23 cellular contexts compared by ENCODE assay signal in genomic region chr15:97077930-97078329, GRCh38.
"Had no signal": no experiment of that assay in that cellular context is flagged by ENCODE, and none has a peak within 500 bp of the region (broad histone marks: within the 10 kb centered on the region; RNA-seq: fewer than 3 reads in every experiment).

No MANE protein-coding gene starts in this region.

- ATAC-seq: activated CD4-positive, alpha-beta T cell treated with anti-CD3 and anti-CD28 coated beads for 36 hours; activated CD8-positive, alpha-beta memory T cell treated with anti-CD3 and anti-CD28 coated beads, Interleukin-2, amount 10 ng/mL, durations not matched to agents 7 days and 5 days; activated CD8-positive, alpha-beta T cell treated with anti-CD3 and anti-CD28 coated beads, Interleukin-2, amount 10 ng/mL, durations not matched to agents 7 days and 5 days; activated naive CD4-positive, alpha-beta T cell treated with anti-CD3 and anti-CD28 coated beads, Interleukin-2, amount 50 U/mL, for 72 hours; activated T-cell treated with anti-CD3 and anti-CD28 coated beads, Interleukin-2, amount 50 U/mL, for 72 hours; foreskin keratinocyte; left cardiac atrium; right lobe of liver; stimulated activated naive CD8-positive, alpha-beta T cell treated with anti-CD3 and anti-CD28 coated beads, Interleukin-15, Interleukin-2, amounts not matched to agents 100 U/mL and 50 U/mL, for 24 hours had no signal

- H3K9me3 Mint-ChIP-seq: dendritic cell treated with granulocyte-macrophage colony-stimulating factor and Interleukin-4, amounts not matched to agents 40 ng/mL and 50 ng/mL, for 4 days had no signal

- DNase-seq: activated CD4-positive, alpha-beta T cell treated with anti-CD3 and anti-CD28 coated beads for 36 hours; activated CD4-positive, CD25-positive, alpha-beta regulatory T cell; activated CD8-positive, alpha-beta memory T cell treated with anti-CD3 and anti-CD28 coated beads, Interleukin-2, amount 10 ng/mL, durations not matched to agents 7 days and 5 days; activated CD8-positive, alpha-beta T cell treated with anti-CD3 and anti-CD28 coated beads, Interleukin-2, amount 10 ng/mL, durations not matched to agents 7 days and 5 days; activated naive CD4-positive, alpha-beta T cell; activated T-cell treated with anti-CD3 and anti-CD28 coated beads, Interleukin-2, amount 50 U/mL, for 72 hours; central memory CD4-positive, alpha-beta T cell; endodermal cell; foreskin keratinocyte; head of caudate nucleus; hippocampal formation; left cardiac atrium; mammary epithelial cell; right lobe of liver; stimulated activated CD4-positive, alpha-beta T cell treated with anti-CD3 and anti-CD28 coated beads, Interleukin-12 subunit alpha, Interleukin-12 subunit beta, amount 100 ng/mL, for 4 hours; stimulated activated CD4-positive, alpha-beta T cell treated with anti-CD3 and anti-CD28 coated beads, Interleukin-4, amount 100 ng/mL, for 1 hour; stimulated activated naive CD8-positive, alpha-beta T cell treated with anti-CD3 and anti-CD28 coated beads, Interleukin-15, Interleukin-2, amounts not matched to agents 100 U/mL and 50 U/mL, for 24 hours; testis; transverse colon had no signal

- H3K36me3 Mint-ChIP-seq: activated CD8-positive, alpha-beta memory T cell treated with anti-CD3 and anti-CD28 coated beads, Interleukin-2, amount 10 ng/mL, durations not matched to agents 7 days and 5 days; activated naive CD4-positive, alpha-beta T cell treated with anti-CD3 and anti-CD28 coated beads, Interleukin-2, amount 50 U/mL, for 72 hours had no signal

- H3K4me3 Mint-ChIP-seq: activated CD4-positive, alpha-beta T cell treated with anti-CD3 and anti-CD28 coated beads for 36 hours; activated CD8-positive, alpha-beta memory T cell treated with anti-CD3 and anti-CD28 coated beads, Interleukin-2, amount 10 ng/mL, durations not matched to agents 7 days and 5 days; activated CD8-positive, alpha-beta T cell treated with anti-CD3 and anti-CD28 coated beads, Interleukin-2, amount 10 ng/mL, durations not matched to agents 7 days and 5 days; activated T-cell treated with anti-CD3 and anti-CD28 coated beads, Interleukin-2, amount 50 U/mL, for 72 hours; dendritic cell treated with granulocyte-macrophage colony-stimulating factor and Interleukin-4, amounts not matched to agents 40 ng/mL and 50 ng/mL, for 4 days; endodermal cell; nephron; T-helper 2 cell treated with Interferon-gamma antibody and Interleukin-4, amounts not matched to agents 5 μg/mL and 100 μg/mL, for 36 hours had no signal

- H3K27ac Mint-ChIP-seq: activated CD4-positive, alpha-beta T cell treated with anti-CD3 and anti-CD28 coated beads for 36 hours; activated CD8-positive, alpha-beta memory T cell treated with anti-CD3 and anti-CD28 coated beads, Interleukin-2, amount 10 ng/mL, durations not matched to agents 7 days and 5 days; activated CD8-positive, alpha-beta T cell treated with anti-CD3 and anti-CD28 coated beads, Interleukin-2, amount 10 ng/mL, durations not matched to agents 7 days and 5 days; activated naive CD4-positive, alpha-beta T cell treated with anti-CD3 and anti-CD28 coated beads, Interleukin-2, amount 50 U/mL, for 72 hours; activated T-cell treated with anti-CD3 and anti-CD28 coated beads, Interleukin-2, amount 50 U/mL, for 72 hours; dendritic cell treated with granulocyte-macrophage colony-stimulating factor and Interleukin-4, amounts not matched to agents 40 ng/mL and 50 ng/mL, for 4 days; endodermal cell; T-helper 2 cell treated with Interferon-gamma antibody and Interleukin-4, amounts not matched to agents 5 μg/mL and 100 μg/mL, for 36 hours had no signal

- H3K27me3 Mint-ChIP-seq: activated CD4-positive, alpha-beta T cell treated with anti-CD3 and anti-CD28 coated beads for 36 hours; activated CD8-positive, alpha-beta memory T cell treated with anti-CD3 and anti-CD28 coated beads, Interleukin-2, amount 10 ng/mL, durations not matched to agents 7 days and 5 days; dendritic cell treated with granulocyte-macrophage colony-stimulating factor and Interleukin-4, amounts not matched to agents 40 ng/mL and 50 ng/mL, for 4 days had no signal

- H3K4me1 Mint-ChIP-seq: activated CD4-positive, alpha-beta T cell treated with anti-CD3 and anti-CD28 coated beads for 36 hours; activated CD8-positive, alpha-beta memory T cell treated with anti-CD3 and anti-CD28 coated beads, Interleukin-2, amount 10 ng/mL, durations not matched to agents 7 days and 5 days had no signal
